9 cellular contexts compared by ENCODE assay signal in the genomic region with DNA sequence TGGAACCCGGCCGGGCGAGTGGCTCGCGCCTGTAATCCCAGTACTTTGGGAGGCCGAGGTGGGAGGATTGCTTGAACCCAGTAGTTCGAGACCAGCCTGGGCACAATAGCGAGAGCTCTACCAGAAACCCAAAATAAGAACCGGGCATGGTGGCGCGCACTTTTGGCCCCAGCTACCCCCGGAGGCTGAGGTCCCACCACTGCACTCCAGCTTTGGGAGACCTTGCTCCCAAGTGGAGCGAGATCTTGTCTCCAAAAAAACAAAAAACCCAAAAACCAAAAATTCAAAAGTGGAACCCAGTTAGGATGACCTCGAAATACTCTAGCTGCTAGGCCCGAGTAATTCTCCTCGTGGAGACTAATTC. TPM values are rescaled to one million over a fixed set of nuclear protein-coding genes. Genes with fewer than 3 reads are reported as not detected.
DNase-seq lines count a peak whose midpoint lies in the region; ATAC-seq and TF ChIP-seq lines count a peak whose summit lies in the region.
"Had no signal": no experiment of that assay in that cellular context is flagged by ENCODE, and none has a peak within 500 bp of the region (broad histone marks: within the 10 kb centered on the region; RNA-seq: fewer than 3 reads in every experiment).

No MANE protein-coding gene starts in this region.

- TF ChIP-seq POLR2A in stomach (IDR thresholded peaks at IDR 0.05) = no peak

- H3K36me3 ChIP-seq in stomach = peaks cover 4 to 28% (median 18%) of the 10 kb centered on the region in 4 donors

- H3K4me3 Mint-ChIP-seq in activated T-helper 17 cell treated with anti-CD3 and anti-CD28 coated beads, Interleukin-2, amount 50 U/mL, for 72 hours = peak overlapping the region; percentile 83

- H3K36me3 Mint-ChIP-seq in activated T-helper 17 cell treated with anti-CD3 and anti-CD28 coated beads, Interleukin-2, amount 50 U/mL, for 72 hours (ENCODE audit: low read depth) = peaks cover 30% of the 10 kb centered on the region

- no peak for TF ChIP-seq EP300 in stomach (IDR thresholded peaks at IDR 0.05)

- H3K9me3 ChIP-seq in iPS-18c (ENCODE audit: control insufficient read depth, insufficient read depth, low read length) (no peaks in the 10 kb centered on the region), stomach (no peaks in the 10 kb centered on the region)

- no peaks in the 10 kb centered on the region for H3K27me3 ChIP-seq in stomach

- TF ChIP-seq CTCF in stomach (IDR thresholded peaks at IDR 0.05) = no peak

- peak; percentile 6 for DNase-seq in NCI-H748 (lab: John Stamatoyannopoulos, UW; ENCODE audit: unreplicated experiment)
- no peak for DNase-seq in NCI-H748 treated with DMSO at 0.1 percent for 48 hours (lab: John Stamatoyannopoulos, UW)
- no peak for DNase-seq in stomach
- no peak for DNase-seq in stimulated activated naive CD4-positive, alpha-beta T cell treated with Interleukin-2 at 50 U/mL for 16 hours (lab: John Stamatoyannopoulos, UW)

- no peak for ATAC-seq in activated T-helper 17 cell treated with anti-CD3 and anti-CD28 coated beads, Interleukin-2, amount 50 U/mL, for 72 hours (replicated peaks)
- ATAC-seq in GM21367 (IDR thresholded peaks at IDR 0.05; ENCODE audit: unreplicated experiment) (no peak), HG02623 (IDR thresholded peaks at IDR 0.05; ENCODE audit: unreplicated experiment) (no peak)

- WGBS in stomach, 5 donors = 28 to 35% (median 32%) methylated on average over 14 to 16 of the region's 16 CpGs

- H3K4me1 ChIP-seq in stomach = peaks cover 15 to 48% (median 34%) of the 10 kb centered on the region in 4 donors

- H3K9me3 Mint-ChIP-seq in activated T-helper 17 cell treated with anti-CD3 and anti-CD28 coated beads, Interleukin-2, amount 50 U/mL, for 72 hours = no peaks in the 10 kb centered on the region

- H3K4me1 Mint-ChIP-seq in activated T-helper 17 cell treated with anti-CD3 and anti-CD28 coated beads, Interleukin-2, amount 50 U/mL, for 72 hours = peaks cover 17% of the 10 kb centered on the region

- H3K27ac ChIP-seq in stomach = peak overlapping the region; percentile 97 to 99 (median 98)

- H3K27me3 Mint-ChIP-seq in activated T-helper 17 cell treated with anti-CD3 and anti-CD28 coated beads, Interleukin-2, amount 50 U/mL, for 72 hours = no peaks in the 10 kb centered on the region

- peak overlapping the region; percentile 99 for H3K4me3 ChIP-seq in iPS-18c (ENCODE audit: insufficient read depth, low read depth, low read length)
- peak overlapping the region; percentile 78 to 95 (median 88) for H3K4me3 ChIP-seq in stomach

- H3K27ac Mint-ChIP-seq in activated T-helper 17 cell treated with anti-CD3 and anti-CD28 coated beads, Interleukin-2, amount 50 U/mL, for 72 hours = peak overlapping the region; percentile 61

- intact Hi-C loops in stomach (cut with DNase I; ENCODE audit: low total_unique reads) = no loop called here

RNA-seq across cellular contexts. Expression of gene VTI1B, which starts 0.8 kb away (rescaled TPM):
- 10 to 100 TPM; 29.3 to 68.1 TPM for total RNA-seq in activated T-helper 17 cell treated with anti-CD3 and anti-CD28 coated beads, Interleukin-2, amount 50 U/mL, for 72 hours
- 10 to 100 TPM; 43.0 to 84.3 (median 58.9) TPM for total RNA-seq in stomach
- polyA plus RNA-seq in stomach = 100 to 1,000 TPM in 1 of 3 donors, 10 to 100 TPM in 2; 82.7 to 114 (median 95.1) TPM

RNA-seq across cellular contexts. Expression of gene RDH11, which starts 20.4 kb away (rescaled TPM):
- total RNA-seq in activated T-helper 17 cell treated with anti-CD3 and anti-CD28 coated beads, Interleukin-2, amount 50 U/mL, for 72 hours = 10 to 100 TPM; 40.3 to 44.6 TPM
- total RNA-seq in stomach = 10 to 100 TPM; 10.5 to 71.6 (median 28.3) TPM
- polyA plus RNA-seq in stomach = 10 to 100 TPM in 2 of 3 donors, 1 to 10 TPM in 1; 6.9 to 26.4 (median 23.2) TPM

RNA-seq across cellular contexts. Expression of gene RDH12, which starts 26.5 kb away (rescaled TPM):
- not detected for total RNA-seq in activated T-helper 17 cell treated with anti-CD3 and anti-CD28 coated beads, Interleukin-2, amount 50 U/mL, for 72 hours
- 10 to 100 TPM in 1 of 5 donors, 1 to 10 TPM in 1, under 1 TPM in 1, not detected in 2; 0.45 to 15.4 (median 9.9) TPM for total RNA-seq in stomach
- 1 to 10 TPM in 2 of 3 donors, under 1 TPM in 1; 0.95 to 9.3 (median 1.4) TPM for polyA plus RNA-seq in stomach
- total RNA-seq: LHCN-M2 had no signal

RNA-seq across cellular contexts. Expression of gene ARG2, which starts 55.5 kb away (rescaled TPM):
- 10 to 100 TPM; 14.3 to 64.7 TPM for total RNA-seq in activated T-helper 17 cell treated with anti-CD3 and anti-CD28 coated beads, Interleukin-2, amount 50 U/mL, for 72 hours
- 1 to 10 TPM in 4 of 5 donors, not detected in 1; 1.2 to 9.4 (median 3.9) TPM for total RNA-seq in stomach
- 1 to 10 TPM; 2.6 to 4.9 (median 4.0) TPM for polyA plus RNA-seq in stomach
